ENCODE assay signal across 9 cellular contexts in the genomic region with DNA sequence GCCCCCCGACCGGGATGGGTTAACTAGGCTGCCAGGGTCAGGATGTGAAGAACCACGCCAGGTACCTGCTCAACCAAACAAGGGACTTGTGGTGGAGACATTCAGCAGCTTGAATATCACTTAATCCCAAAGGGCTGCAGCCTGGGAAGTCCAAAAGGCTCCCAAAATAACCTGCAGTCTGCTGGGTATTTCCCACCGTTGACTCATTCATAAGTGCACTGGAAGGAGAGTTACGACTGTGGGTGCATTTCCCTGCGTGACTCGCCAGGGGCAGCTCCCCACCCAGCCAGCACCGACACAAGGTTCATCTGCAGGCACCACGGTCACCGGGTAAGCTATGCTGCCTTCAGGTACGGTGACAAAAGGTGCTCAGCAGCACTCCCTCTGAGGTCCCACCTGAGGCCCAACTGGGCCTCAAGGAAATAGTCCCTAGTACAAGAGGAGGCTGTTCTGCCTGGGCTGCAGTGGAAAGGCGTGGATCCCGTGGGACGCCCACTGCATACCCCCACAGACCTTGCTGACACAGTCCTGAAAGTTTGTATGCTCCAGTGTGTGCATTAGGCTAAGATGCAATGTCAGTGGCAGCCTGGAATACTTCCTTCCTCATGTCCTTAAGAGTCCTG.
DNase-seq lines count a peak whose midpoint lies in the region; ATAC-seq and TF ChIP-seq lines count a peak whose summit lies in the region.
"Had no signal": no experiment of that assay in that cellular context is flagged by ENCODE, and none has a peak within 500 bp of the region (broad histone marks: within the 10 kb centered on the region; RNA-seq: fewer than 3 reads in every experiment).

No MANE protein-coding gene starts in this region.

- H3K27ac ChIP-seq in AG04450 (ENCODE audit: low read depth, low read length) (no peak overlapping the region), upper lobe of right lung (no peak overlapping the region)
- H3K27ac ChIP-seq: adrenal gland had no signal

- POLR2A ChIA-PET in AG04450 (lab: Yijun Ruan, JAX) (no interaction called here), WTC11 (lab: Charles Lee) (no interaction called here)

- H3K4me3 Mint-ChIP-seq in WTC11: no peak overlapping the region

- CTCF ChIA-PET in AG04450 (lab: Charles Lee) (no interaction called here), WTC11 (lab: Charles Lee) (interaction anchor here (1.5 kb wide), 1 partner anchor 435 kb away, joined by 3 read pairs; no protein-coding TSS in a partner anchor)

- H3K27me3 ChIP-seq in AG04450 (ENCODE audit: control insufficient read depth, insufficient read depth, low read length) (no peaks in the 10 kb centered on the region), upper lobe of right lung (no peaks in the 10 kb centered on the region)
- H3K27me3 ChIP-seq: adrenal gland had no signal

- peak; percentile 76 for ATAC-seq in GM19025 (IDR thresholded peaks at IDR 0.05; ENCODE audit: low read depth, unreplicated experiment)
- peak; percentile 72 for ATAC-seq in HG03354 (IDR thresholded peaks at IDR 0.05; ENCODE audit: poor library complexity, severe bottlenecking, unreplicated experiment)
- peak; percentile 26 for ATAC-seq in upper lobe of right lung
- ATAC-seq in WTC11: no peak

- H3K36me3 Mint-ChIP-seq in WTC11: peaks cover 33% of the 10 kb centered on the region

- peaks cover 39% of the 10 kb centered on the region for H3K36me3 ChIP-seq in upper lobe of right lung
- H3K36me3 ChIP-seq: adrenal gland had no signal

- no peaks in the 10 kb centered on the region for H3K27me3 Mint-ChIP-seq in WTC11 (ENCODE audit: low read depth)

- H3K4me3 ChIP-seq in AG04450 (ENCODE audit: low read depth, low read length) (no peak overlapping the region), upper lobe of right lung (no peak overlapping the region)
- H3K4me3 ChIP-seq: adrenal gland had no signal

- H3K4me1 Mint-ChIP-seq in WTC11: peaks cover 2% of the 10 kb centered on the region; the same call in 1 of the 2 replicates

- no peak overlapping the region for H3K27ac Mint-ChIP-seq in WTC11

- DNase-seq in AG04450 (ENCODE audit: low read depth, low spot score) (no peak), astrocyte of the hippocampus (ENCODE audit: low read depth, low spot score) (peak; percentile 56), upper lobe of right lung (no peak), WTC11 (ENCODE audit: low spot score) (no peak), DMS79 (lab: John Stamatoyannopoulos, UW) (no peak), DMS153 treated with DMSO at 0.1 percent for 48 hours (lab: John Stamatoyannopoulos, UW; ENCODE audit: unreplicated experiment) (no peak)

- H3K9me3 Mint-ChIP-seq in WTC11: no peaks in the 10 kb centered on the region

- H3K9me3 ChIP-seq in AG04450 (ENCODE audit: control insufficient read depth, insufficient read depth, low read length) (no peaks in the 10 kb centered on the region), upper lobe of right lung (no peaks in the 10 kb centered on the region)
- H3K9me3 ChIP-seq: adrenal gland had no signal

- H3K4me1 ChIP-seq in upper lobe of right lung: no peaks in the 10 kb centered on the region
- H3K4me1 ChIP-seq: adrenal gland had no signal

- peak; percentile 13; the same call in 1 of the 2 replicates for TF ChIP-seq CTCF in AG04450 (IDR thresholded peaks at IDR 0.05; ENCODE audit: low read depth, low read length)
- TF ChIP-seq CTCF in upper lobe of right lung (IDR thresholded peaks at IDR 0.05): no peak
- TF ChIP-seq CTCF in WTC11 (IDR thresholded peaks at IDR 0.05): no peak

- intact Hi-C loops in upper lobe of right lung (cut with DNase I): no loop called here

TF ChIP-seq in WTC11, 78 proteins besides CTCF, POLR2A, EP300 and RAD21 (continues in another document):
- TF ChIP-seq, protein P1, sequence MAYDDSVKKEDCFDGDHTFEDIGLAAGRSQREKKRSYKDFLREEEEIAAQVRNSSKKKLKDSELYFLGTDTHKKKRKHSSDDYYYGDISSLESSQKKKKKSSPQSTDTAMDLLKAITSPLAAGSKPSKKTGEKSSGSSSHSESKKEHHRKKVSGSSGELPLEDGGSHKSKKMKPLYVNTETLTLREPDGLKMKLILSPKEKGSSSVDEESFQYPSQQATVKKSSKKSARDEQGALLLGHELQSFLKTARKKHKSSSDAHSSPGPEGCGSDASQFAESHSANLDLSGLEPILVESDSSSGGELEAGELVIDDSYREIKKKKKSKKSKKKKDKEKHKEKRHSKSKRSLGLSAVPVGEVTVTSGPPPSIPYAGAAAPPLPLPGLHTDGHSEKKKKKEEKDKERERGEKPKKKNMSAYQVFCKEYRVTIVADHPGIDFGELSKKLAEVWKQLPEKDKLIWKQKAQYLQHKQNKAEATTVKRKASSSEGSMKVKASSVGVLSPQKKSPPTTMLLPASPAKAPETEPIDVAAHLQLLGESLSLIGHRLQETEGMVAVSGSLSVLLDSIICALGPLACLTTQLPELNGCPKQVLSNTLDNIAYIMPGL (CRISPR knock-in tag; IDR thresholded peaks at IDR 0.05): no peak
- TF ChIP-seq, protein P2, sequence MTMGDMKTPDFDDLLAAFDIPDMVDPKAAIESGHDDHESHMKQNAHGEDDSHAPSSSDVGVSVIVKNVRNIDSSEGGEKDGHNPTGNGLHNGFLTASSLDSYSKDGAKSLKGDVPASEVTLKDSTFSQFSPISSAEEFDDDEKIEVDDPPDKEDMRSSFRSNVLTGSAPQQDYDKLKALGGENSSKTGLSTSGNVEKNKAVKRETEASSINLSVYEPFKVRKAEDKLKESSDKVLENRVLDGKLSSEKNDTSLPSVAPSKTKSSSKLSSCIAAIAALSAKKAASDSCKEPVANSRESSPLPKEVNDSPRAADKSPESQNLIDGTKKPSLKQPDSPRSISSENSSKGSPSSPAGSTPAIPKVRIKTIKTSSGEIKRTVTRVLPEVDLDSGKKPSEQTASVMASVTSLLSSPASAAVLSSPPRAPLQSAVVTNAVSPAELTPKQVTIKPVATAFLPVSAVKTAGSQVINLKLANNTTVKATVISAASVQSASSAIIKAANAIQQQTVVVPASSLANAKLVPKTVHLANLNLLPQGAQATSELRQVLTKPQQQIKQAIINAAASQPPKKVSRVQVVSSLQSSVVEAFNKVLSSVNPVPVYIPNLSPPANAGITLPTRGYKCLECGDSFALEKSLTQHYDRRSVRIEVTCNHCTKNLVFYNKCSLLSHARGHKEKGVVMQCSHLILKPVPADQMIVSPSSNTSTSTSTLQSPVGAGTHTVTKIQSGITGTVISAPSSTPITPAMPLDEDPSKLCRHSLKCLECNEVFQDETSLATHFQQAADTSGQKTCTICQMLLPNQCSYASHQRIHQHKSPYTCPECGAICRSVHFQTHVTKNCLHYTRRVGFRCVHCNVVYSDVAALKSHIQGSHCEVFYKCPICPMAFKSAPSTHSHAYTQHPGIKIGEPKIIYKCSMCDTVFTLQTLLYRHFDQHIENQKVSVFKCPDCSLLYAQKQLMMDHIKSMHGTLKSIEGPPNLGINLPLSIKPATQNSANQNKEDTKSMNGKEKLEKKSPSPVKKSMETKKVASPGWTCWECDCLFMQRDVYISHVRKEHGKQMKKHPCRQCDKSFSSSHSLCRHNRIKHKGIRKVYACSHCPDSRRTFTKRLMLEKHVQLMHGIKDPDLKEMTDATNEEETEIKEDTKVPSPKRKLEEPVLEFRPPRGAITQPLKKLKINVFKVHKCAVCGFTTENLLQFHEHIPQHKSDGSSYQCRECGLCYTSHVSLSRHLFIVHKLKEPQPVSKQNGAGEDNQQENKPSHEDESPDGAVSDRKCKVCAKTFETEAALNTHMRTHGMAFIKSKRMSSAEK (CRISPR knock-in tag; IDR thresholded peaks at IDR 0.05; ENCODE audit: borderline replicate concordance): no peak
- TF ChIP-seq, protein P3, sequence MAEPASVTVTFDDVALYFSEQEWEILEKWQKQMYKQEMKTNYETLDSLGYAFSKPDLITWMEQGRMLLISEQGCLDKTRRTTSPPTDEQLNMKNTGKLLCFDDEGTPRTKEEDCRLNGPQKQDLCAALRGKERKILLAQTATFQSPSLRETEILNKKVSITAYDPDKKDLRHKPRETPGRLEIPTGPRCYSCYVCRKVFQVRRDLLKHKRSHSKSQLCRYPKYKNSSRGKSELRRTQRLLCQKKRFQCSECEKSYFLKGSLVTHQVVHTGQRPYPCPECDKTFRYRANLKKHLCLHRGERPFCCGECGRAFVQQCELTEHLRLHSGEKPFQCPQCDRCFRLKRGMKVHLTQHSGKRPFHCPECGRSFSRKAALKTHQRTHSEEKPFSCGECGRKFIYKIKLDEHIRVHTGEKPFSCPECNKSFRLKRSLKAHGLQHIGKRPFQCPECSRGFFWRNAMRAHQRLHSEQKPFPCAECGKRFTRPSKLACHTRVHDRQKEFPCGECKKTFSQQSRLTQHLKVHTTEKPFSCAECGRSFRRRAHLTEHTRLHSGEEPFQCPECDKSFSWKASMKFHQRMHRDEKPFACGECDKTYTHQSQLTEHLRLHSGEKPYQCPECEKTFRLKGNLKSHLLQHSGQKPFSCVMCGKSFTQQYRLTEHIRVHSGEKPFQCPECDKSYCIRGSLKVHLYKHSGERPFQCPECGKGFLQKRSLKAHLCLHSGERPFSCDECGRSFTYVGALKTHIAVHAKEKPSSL (CRISPR knock-in tag; conservative IDR thresholded peaks at IDR 0.05): no peak
- TF ChIP-seq, protein P4, sequence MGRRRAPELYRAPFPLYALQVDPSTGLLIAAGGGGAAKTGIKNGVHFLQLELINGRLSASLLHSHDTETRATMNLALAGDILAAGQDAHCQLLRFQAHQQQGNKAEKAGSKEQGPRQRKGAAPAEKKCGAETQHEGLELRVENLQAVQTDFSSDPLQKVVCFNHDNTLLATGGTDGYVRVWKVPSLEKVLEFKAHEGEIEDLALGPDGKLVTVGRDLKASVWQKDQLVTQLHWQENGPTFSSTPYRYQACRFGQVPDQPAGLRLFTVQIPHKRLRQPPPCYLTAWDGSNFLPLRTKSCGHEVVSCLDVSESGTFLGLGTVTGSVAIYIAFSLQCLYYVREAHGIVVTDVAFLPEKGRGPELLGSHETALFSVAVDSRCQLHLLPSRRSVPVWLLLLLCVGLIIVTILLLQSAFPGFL (CRISPR knock-in tag; IDR thresholded peaks at IDR 0.05; ENCODE audit: borderline replicate concordance): no peak
- TF ChIP-seq ZNF121 (CRISPR knock-in tag; IDR thresholded peaks at IDR 0.05): no peak
